2 cellular contexts compared by ENCODE assay signal in genomic region chr4:73037057-73037456, GRCh38.
TF ChIP-seq lines count a peak whose summit lies in the region.

No MANE protein-coding gene starts in this region.

TF ChIP-seq in liver, 16 proteins besides CTCF, POLR2A, EP300 and RAD21:
- TF ChIP-seq REST (IDR thresholded peaks at IDR 0.05) (no peak), MAX (IDR thresholded peaks at IDR 0.05) (no peak), YY1 (IDR thresholded peaks at IDR 0.05) (no peak), HNF4A (conservative IDR thresholded peaks at IDR 0.05) (no peak), SP1 (IDR thresholded peaks at IDR 0.05) (no peak), EGR1 (IDR thresholded peaks at IDR 0.05; ENCODE audit: low read depth in 2 of 2) (no peak), NR2F2 (IDR thresholded peaks at IDR 0.05) (no peak), ZBTB33 (IDR thresholded peaks at IDR 0.05) (no peak), JUND (IDR thresholded peaks at IDR 0.05) (no peak), FOXA2 (IDR thresholded peaks at IDR 0.05) (no peak), GABPA (IDR thresholded peaks at IDR 0.05 in 1 of 2, conservative IDR thresholded peaks at IDR 0.05 in 1 of 2) (no peak), ATF3 (IDR thresholded peaks at IDR 0.05) (no peak), HNF4G (IDR thresholded peaks at IDR 0.05) (no peak), TAF1 (conservative IDR thresholded peaks at IDR 0.05) (no peak), FOXA1 (IDR thresholded peaks at IDR 0.05) (no peak)

TF ChIP-seq in HepG2, 621 proteins besides CTCF, POLR2A, EP300 and RAD21 (continued from another document):
- TF ChIP-seq GMEB1 (CRISPR knock-in tag; IDR thresholded peaks at IDR 0.05; ENCODE audit: borderline replicate concordance): no peak
- TF ChIP-seq HOXA9 (CRISPR knock-in tag; IDR thresholded peaks at IDR 0.05; ENCODE audit: borderline replicate concordance): no peak
- TF ChIP-seq CBX1 (IDR thresholded peaks at IDR 0.05; ENCODE audit: low read depth): no peak
- no peak for TF ChIP-seq ZHX1 (CRISPR knock-in tag; IDR thresholded peaks at IDR 0.05; ENCODE audit: low read depth)
